In the genomic region with DNA sequence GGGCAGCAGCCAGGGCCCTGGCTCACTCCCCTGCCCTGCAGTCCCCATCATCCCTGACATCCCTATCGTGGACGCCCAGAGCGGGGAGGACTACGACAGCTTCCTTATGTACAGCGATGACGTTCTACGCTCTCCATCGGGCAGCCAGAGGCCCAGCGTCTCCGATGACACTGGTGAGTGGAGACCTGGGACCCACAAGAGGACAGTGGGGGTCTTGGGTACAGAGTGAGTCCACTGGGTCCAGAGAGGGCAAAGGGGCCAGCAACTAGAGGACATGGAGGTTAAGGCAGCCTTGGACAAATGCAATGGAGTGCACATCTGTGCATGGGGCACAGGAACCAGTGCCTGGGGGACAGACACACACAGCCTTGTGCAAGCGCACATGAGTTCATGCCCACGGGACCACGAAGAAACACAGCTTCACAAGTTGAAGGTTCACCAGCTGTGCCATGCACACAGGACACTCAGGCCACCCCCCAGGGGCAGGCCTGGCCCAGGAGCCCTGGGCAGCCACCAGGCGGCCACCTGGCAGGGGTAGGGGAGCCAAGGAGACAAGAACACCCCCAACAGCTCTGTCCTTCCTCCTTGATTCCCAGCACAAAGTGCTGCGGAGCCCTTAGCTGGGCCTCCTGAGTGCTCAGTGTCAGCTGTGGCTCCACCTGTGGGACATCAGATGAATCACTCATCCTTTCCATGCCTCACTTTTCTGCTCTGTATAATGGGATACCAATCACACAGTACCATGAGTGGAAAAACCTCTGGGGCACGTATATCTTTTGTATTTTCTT, we compare ENCODE assay signal across 11 cellular contexts. TPM values are rescaled to one million over a fixed set of nuclear protein-coding genes. Genes with fewer than 3 reads are reported as not detected.
DNase-seq lines count a peak whose midpoint lies in the region; ATAC-seq and TF ChIP-seq lines count a peak whose summit lies in the region.
"Had no signal": no experiment of that assay in that cellular context is flagged by ENCODE, and none has a peak within 500 bp of the region (broad histone marks: within the 10 kb centered on the region; RNA-seq: fewer than 3 reads in every experiment).

No MANE protein-coding gene starts in this region.

- no peak for DNase-seq in BE2C
- peak; percentile 37 for DNase-seq in GM12865 (ENCODE audit: low read depth)
- peak; percentile 5 for DNase-seq in OCI-M1 (lab: John Stamatoyannopoulos, UW)
- no peak for DNase-seq in epithelial cell of esophagus (ENCODE audit: low read depth)
- no peak for DNase-seq in glomerular visceral epithelial cell (ENCODE audit: extremely low spot score)
- no peak for DNase-seq in stomach
- DNase-seq: kidney glomerular epithelial cell; NCI-H748 treated with DMSO at 0.1 percent for 48 hours; stimulated activated CD4-positive, alpha-beta T cell treated with anti-CD3 and anti-CD28 coated beads, Interleukin-4, amount 100 ng/mL, for 24 hours had no signal

- 85 to 90% (median 87%) methylated on average over 8 to 16 of the region's 16 CpGs for WGBS in stomach, 5 donors

- no peak overlapping the region for H3K27ac ChIP-seq in stomach

- TF ChIP-seq EP300 in stomach (IDR thresholded peaks at IDR 0.05) = no peak

- H3K4me3 ChIP-seq in BE2C (ENCODE audit: low read depth, low read length) = no peak overlapping the region
- no peak overlapping the region for H3K4me3 ChIP-seq in GM12865 (ENCODE audit: low read depth, low read length)
- no peak overlapping the region for H3K4me3 ChIP-seq in epithelial cell of esophagus (ENCODE audit: low read length)
- no peak overlapping the region for H3K4me3 ChIP-seq in stomach

- no peaks in the 10 kb centered on the region for H3K27me3 ChIP-seq in BE2C
- no peaks in the 10 kb centered on the region for H3K27me3 ChIP-seq in stomach

- intact Hi-C loops in stomach (cut with DNase I; ENCODE audit: low total_unique reads) = no loop called here

- H3K36me3 ChIP-seq in BE2C = no peaks in the 10 kb centered on the region
- H3K36me3 ChIP-seq in stomach = peaks cover 25 to 97% (median 78%) of the 10 kb centered on the region in 4 donors

- 0 out of 2 replicates have a peak, but pooled peaks have one; percentile 7 for TF ChIP-seq CTCF in BE2C (IDR thresholded peaks at IDR 0.05; ENCODE audit: low read depth, low read length)
- peak; percentile 33 for TF ChIP-seq CTCF in GM12865 (IDR thresholded peaks at IDR 0.05; ENCODE audit: insufficient read depth, low read depth, low read length, missing control alignments)
- peak; percentile 21 for TF ChIP-seq CTCF in epithelial cell of esophagus (IDR thresholded peaks at IDR 0.05; ENCODE audit: insufficient read depth, low read depth, low read length, missing control alignments)
- no peak for TF ChIP-seq CTCF in stomach (IDR thresholded peaks at IDR 0.05)

- TF ChIP-seq POLR2A in stomach (IDR thresholded peaks at IDR 0.05) = no peak

- H3K4me1 ChIP-seq in BE2C (no peaks in the 10 kb centered on the region; the same call in 1 of the 2 replicates), stomach (peaks cover 10 to 50% (median 31%) of the 10 kb centered on the region in 4 donors)

- ATAC-seq in HG02759 (IDR thresholded peaks at IDR 0.05; ENCODE audit: unreplicated experiment) (no peak), GM19397 (IDR thresholded peaks at IDR 0.05; ENCODE audit: unreplicated experiment) (no peak)

- no peaks in the 10 kb centered on the region for H3K9me3 ChIP-seq in BE2C
- H3K9me3 ChIP-seq in stomach = no peaks in the 10 kb centered on the region

RNA-seq across cellular contexts. Expression of a gene that starts 12.4 kb away (rescaled TPM):
- 20.7 TPM for polyA plus RNA-seq in BE2C (2012; ENCODE audit: insufficient read depth, insufficient read length, low read depth)
- total RNA-seq in stomach = 10 to 100 TPM in 4 of 5 donors, 1 to 10 TPM in 1; 7.6 to 57.1 (median 27.5) TPM
- polyA plus RNA-seq in stomach = 10 to 100 TPM; 32.7 to 41.0 (median 40.6) TPM

RNA-seq across cellular contexts. Expression of a gene that starts 31.3 kb away (rescaled TPM):
- 2.8 TPM for polyA plus RNA-seq in BE2C (2012; ENCODE audit: insufficient read depth, insufficient read length, low read depth)
- total RNA-seq in stomach = 100 to 1,000 TPM in 4 of 5 donors, 10 to 100 TPM in 1; 66.8 to 137 (median 132) TPM
- 10 to 100 TPM; 33.6 to 66.1 (median 60.3) TPM for polyA plus RNA-seq in stomach

RNA-seq across cellular contexts. Expression of a gene that starts 32.0 kb away (rescaled TPM):
- 27.3 TPM for polyA plus RNA-seq in BE2C (2012; ENCODE audit: insufficient read depth, insufficient read length, low read depth)
- 100 to 1,000 TPM in 1 of 5 donors, 10 to 100 TPM in 3, 1 to 10 TPM in 1; 3.5 to 102 (median 33.0) TPM for total RNA-seq in stomach
- polyA plus RNA-seq in stomach = 10 to 100 TPM; 13.5 to 17.3 (median 15.1) TPM

Comparison
In these comparisons a context has a peak if more than half of its experiments do, and no peak if none do; other contexts are left out.
1. DNase-seq: peak in GM12865 (single experiment) and OCI-M1 (single experiment); none in BE2C (single experiment), epithelial cell of esophagus (single experiment), glomerular visceral epithelial cell (single experiment) and stomach (single experiment).
2. CTCF ChIP-seq: peak in BE2C (single experiment), GM12865 (single experiment) and epithelial cell of esophagus (single experiment); none in stomach (0 of 7).